1 cellular context compared by ENCODE assay signal in genomic region chrX:120302434-120302833, GRCh38.
TF ChIP-seq lines count a peak whose summit lies in the region.

No MANE protein-coding gene starts in this region.

TF ChIP-seq in SK-N-SH, 30 proteins besides CTCF, POLR2A, EP300 and RAD21 (continued from another document):
- TF ChIP-seq REST (IDR thresholded peaks at IDR 0.05; ENCODE audit: low read depth, low read length) (no peak), NRF1 (IDR thresholded peaks at IDR 0.05; ENCODE audit: low read depth, low read length) (no peak), GATA2 (CRISPR knock-in tag; IDR thresholded peaks at IDR 0.05) (no peak)
